In the genomic region with DNA sequence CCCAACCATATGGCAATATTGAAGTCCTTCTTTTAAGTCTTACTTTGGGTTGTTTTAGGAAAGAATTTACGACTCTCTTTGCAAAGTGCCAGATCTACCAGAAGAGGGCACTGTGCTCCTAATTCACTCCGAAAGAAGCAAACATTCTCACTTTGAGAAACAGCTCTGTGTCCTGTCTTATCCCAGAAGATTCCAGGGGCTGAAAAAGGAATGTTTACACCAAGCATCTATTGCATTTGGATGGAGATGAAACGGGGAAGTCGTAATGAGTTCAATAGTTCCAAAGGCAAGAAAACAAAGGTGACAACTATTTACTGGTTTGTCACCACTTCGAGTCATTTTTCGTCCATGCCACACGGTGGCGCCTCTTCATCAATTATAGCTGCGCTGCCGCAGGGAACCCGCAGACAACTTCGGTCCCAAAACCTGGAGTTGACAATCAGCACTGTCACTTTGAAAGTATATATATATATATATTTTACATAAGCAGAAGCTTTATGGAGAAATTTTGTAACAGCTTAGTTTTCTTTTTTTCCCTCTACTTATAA, we compare ENCODE assay signal across 8 cellular contexts.
DNase-seq lines count a peak whose midpoint lies in the region; ATAC-seq and TF ChIP-seq lines count a peak whose summit lies in the region.

No MANE protein-coding gene starts in this region.

- H3K36me3 ChIP-seq in NT2/D1 (ENCODE audit: insufficient read depth, insufficient read length, low read length) (no peaks in the 10 kb centered on the region), mucosa of rectum (ENCODE audit: control insufficient read depth in 2 of 2, insufficient read depth in 2 of 2, low read length in 2 of 2) (no peaks in the 10 kb centered on the region)

- H3K9ac ChIP-seq in NT2/D1 (ENCODE audit: insufficient read length, low read depth) (no peak overlapping the region), mucosa of rectum (ENCODE audit: low read depth in 1 of 2, low read length in 2 of 2) (peak overlapping the region in 1 of 2 donors; percentile 44)

- in situ Hi-C loops in Caki2 (cut with HindIII; ENCODE audit: low pct_unique_long_range_greater_than_20kb, low sequenced_read_pairs) = loop anchor here (25.0 kb wide), 2 partner anchors 183 to 508 kb away; a partner anchor contains a TSS

- no peak for TF ChIP-seq POLR2A in erythroblast (IDR thresholded peaks at IDR 0.05; ENCODE audit: low read length)

- H3K9me3 ChIP-seq in NT2/D1 (ENCODE audit: insufficient read depth, low read length) = no peaks in the 10 kb centered on the region
- no peaks in the 10 kb centered on the region for H3K9me3 ChIP-seq in mucosa of rectum (ENCODE audit: control insufficient read depth in 2 of 2, low read length in 2 of 2)

- no peaks in the 10 kb centered on the region for H3K27me3 ChIP-seq in NT2/D1 (ENCODE audit: insufficient read depth, insufficient read length)
- no peaks in the 10 kb centered on the region for H3K27me3 ChIP-seq in mucosa of rectum (ENCODE audit: control insufficient read depth in 2 of 2, insufficient read depth in 2 of 2, low read length in 2 of 2)

- H3K4me1 ChIP-seq in NT2/D1 (ENCODE audit: insufficient read depth, insufficient read length) (no peaks in the 10 kb centered on the region), mucosa of rectum (ENCODE audit: control insufficient read depth in 2 of 2, insufficient read depth in 2 of 2, low read length in 2 of 2) (no peaks in the 10 kb centered on the region)

- DNase-seq in Caki2 (ENCODE audit: low read depth) = peak; percentile 75
- DNase-seq in HS-5 (ENCODE audit: low read depth) = peak; percentile 73
- peak; percentile 50 for DNase-seq in NT2/D1 (ENCODE audit: low read depth, low spot score)
- peak; percentile 60 for DNase-seq in activated T-cell treated with anti-CD3 and anti-CD28 coated beads for 1 hour (ENCODE audit: low read depth)
- peak; percentile 74 to 85 for DNase-seq in erythroblast (lab: John Stamatoyannopoulos, UW)
- DNase-seq in stimulated activated CD8-positive, alpha-beta memory T cell treated with anti-CD3 and anti-CD28 coated beads, Interleukin-4, amount 100 ng/mL, for 24 hours (ENCODE audit: low read depth) = peak; percentile 50

- H3K4me3 ChIP-seq in NT2/D1 (ENCODE audit: insufficient read length, low read depth) = peak overlapping the region; percentile 15
- H3K4me3 ChIP-seq in mucosa of rectum (ENCODE audit: low read length in 2 of 2) = peak overlapping the region; percentile 72 to 84

- no peak overlapping the region for H3K27ac ChIP-seq in mucosa of rectum (ENCODE audit: low read depth in 2 of 2, low read length in 2 of 2)

- peak; percentile 91 for ATAC-seq in GM21360 (IDR thresholded peaks at IDR 0.05; ENCODE audit: unreplicated experiment)
